ENCODE assay signal across 10 cellular contexts in the genomic region with DNA sequence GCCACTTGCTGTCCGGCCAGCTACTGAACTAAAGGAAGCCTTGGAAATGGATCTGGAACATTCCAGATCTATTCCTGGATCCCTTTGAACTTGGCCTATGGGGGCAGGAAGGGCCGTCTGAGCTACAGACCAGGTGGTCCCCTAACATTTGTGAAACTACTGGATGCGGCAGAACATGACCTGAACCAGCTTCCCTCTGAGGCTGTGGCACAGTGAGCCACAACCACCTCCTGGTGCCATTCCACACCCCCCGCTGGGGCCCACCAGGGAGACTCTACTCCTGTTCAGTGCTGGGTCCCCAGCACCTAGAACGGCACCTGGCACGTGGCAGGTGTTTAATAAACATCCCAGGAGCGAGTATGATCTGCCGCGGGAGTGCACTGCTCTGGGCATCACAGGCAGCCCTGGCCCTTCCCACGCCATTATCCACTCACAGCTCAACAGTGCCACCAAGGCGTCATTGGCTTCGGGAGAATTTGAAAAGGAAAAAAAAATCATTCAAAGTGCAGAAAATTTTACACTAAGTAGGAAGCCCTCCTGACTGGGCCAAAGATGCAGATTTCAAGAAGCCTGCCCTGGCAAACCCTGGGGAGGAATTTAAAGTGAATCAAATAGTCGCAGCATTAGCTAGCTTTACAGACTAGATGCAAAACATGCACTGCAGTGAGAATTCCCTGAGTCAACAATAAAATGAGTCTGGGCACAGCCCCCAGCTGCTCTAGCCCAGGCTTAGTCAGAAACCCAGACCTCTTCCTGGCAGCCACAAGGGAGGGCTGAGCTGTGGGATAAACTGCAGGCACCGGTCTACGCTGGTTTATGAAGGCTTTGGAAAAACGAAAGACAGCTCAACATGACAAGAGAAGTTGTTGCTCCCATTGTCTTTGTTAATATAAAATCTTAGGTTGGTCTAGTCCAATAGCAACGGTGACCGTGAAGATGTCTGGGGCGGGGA. TPM values are rescaled to one million over a fixed set of nuclear protein-coding genes. Genes with fewer than 3 reads are reported as not detected.
DNase-seq lines count a peak whose midpoint lies in the region; ATAC-seq, FAIRE-seq and TF ChIP-seq lines count a peak whose summit lies in the region.
"Had no signal": no experiment of that assay in that cellular context is flagged by ENCODE, and none has a peak within 500 bp of the region (broad histone marks: within the 10 kb centered on the region; RNA-seq: fewer than 3 reads in every experiment).

No MANE protein-coding gene starts in this region.

- H3K9me3 Mint-ChIP-seq in WTC11, result no peaks in the 10 kb centered on the region

- ATAC-seq in WTC11, result no peak
- ATAC-seq in left lobe of liver, result peak; percentile 52
- no peak for ATAC-seq in GM21717 (IDR thresholded peaks at IDR 0.05; ENCODE audit: unreplicated experiment)
- no peak for ATAC-seq in HG03280 (IDR thresholded peaks at IDR 0.05; ENCODE audit: unreplicated experiment)

- H3K27me3 Mint-ChIP-seq in WTC11 (ENCODE audit: low read depth), result no peaks in the 10 kb centered on the region

- H3K4me3 Mint-ChIP-seq in WTC11, result no peak overlapping the region

- DNase-seq in AG08395 (ENCODE audit: low spot score) (peak; percentile 72), H54 (ENCODE audit: insufficient read length, low spot score) (peak; percentile 67), WTC11 (ENCODE audit: low spot score) (no peak), left lobe of liver (ENCODE audit: low spot score) (peak; percentile 54), NCI-H146 treated with DMSO at 0.1 percent for 48 hours (lab: John Stamatoyannopoulos, UW; ENCODE audit: unreplicated experiment) (no peak), NOMO-1 (lab: John Stamatoyannopoulos, UW; ENCODE audit: unreplicated experiment in 2 of 2) (no peak)
- DNase-seq: T-helper 2 cell had no signal

- no peak for TF ChIP-seq CTCF in WTC11 (IDR thresholded peaks at IDR 0.05)

- POLR2A ChIA-PET in WTC11 (lab: Charles Lee), result no interaction called here

- no peak for FAIRE-seq in H54 (lab: Jason Lieb, UNC)

- peaks cover 53% of the 10 kb centered on the region for H3K4me1 Mint-ChIP-seq in WTC11

- 0 out of 2 replicates have a peak overlapping the region, but pooled peaks have one; percentile 43 for H3K27ac Mint-ChIP-seq in WTC11

- CTCF ChIA-PET in WTC11 (lab: Charles Lee), result interaction anchor here (1.1 to 6.3 kb wide), 5 partner anchors 14 to 311 kb away, joined by 3 to 69 read pairs (median 4); a partner anchor contains a TSS

- no peak for TF ChIP-seq POLR2A in H54 (IDR thresholded peaks at IDR 0.05; ENCODE audit: low read depth, low read length)

- H3K36me3 Mint-ChIP-seq in WTC11, result peaks cover 8% of the 10 kb centered on the region

TF ChIP-seq in WTC11, 78 proteins besides CTCF, POLR2A, EP300 and RAD21:
- TF ChIP-seq HMGA2 (CRISPR knock-in tag; IDR thresholded peaks at IDR 0.05) (no peak), ATF1 (CRISPR knock-in tag; IDR thresholded peaks at IDR 0.05) (no peak), ZNF317 (CRISPR knock-in tag; IDR thresholded peaks at IDR 0.05; ENCODE audit: borderline replicate concordance, low read depth) (no peak), ZNF263 (CRISPR knock-in tag; IDR thresholded peaks at IDR 0.05; ENCODE audit: low read depth) (no peak), TEAD4 (CRISPR knock-in tag; IDR thresholded peaks at IDR 0.05) (no peak), RORB (CRISPR knock-in tag; IDR thresholded peaks at IDR 0.05) (no peak), CBFB (CRISPR knock-in tag; IDR thresholded peaks at IDR 0.05; ENCODE audit: low read depth) (no peak), ZNF219 (CRISPR knock-in tag; IDR thresholded peaks at IDR 0.05; ENCODE audit: borderline replicate concordance) (no peak), MXD4 (CRISPR knock-in tag; IDR thresholded peaks at IDR 0.05; ENCODE audit: borderline replicate concordance) (no peak), GRHL2 (CRISPR knock-in tag; IDR thresholded peaks at IDR 0.05; ENCODE audit: insufficient replicate concordance, severe bottlenecking) (no peak), ZNF416 (CRISPR knock-in tag; IDR thresholded peaks at IDR 0.05) (no peak), ZNF423 (CRISPR knock-in tag; IDR thresholded peaks at IDR 0.05) (no peak), ZNF671 (CRISPR knock-in tag; IDR thresholded peaks at IDR 0.05) (no peak), ZNF396 (CRISPR knock-in tag; IDR thresholded peaks at IDR 0.05; ENCODE audit: borderline replicate concordance) (no peak), NFYB (CRISPR knock-in tag; conservative IDR thresholded peaks at IDR 0.05; ENCODE audit: low read depth) (no peak), KAT7 (CRISPR knock-in tag; IDR thresholded peaks at IDR 0.05; ENCODE audit: borderline replicate concordance) (no peak)
- TF ChIP-seq, protein P1, sequence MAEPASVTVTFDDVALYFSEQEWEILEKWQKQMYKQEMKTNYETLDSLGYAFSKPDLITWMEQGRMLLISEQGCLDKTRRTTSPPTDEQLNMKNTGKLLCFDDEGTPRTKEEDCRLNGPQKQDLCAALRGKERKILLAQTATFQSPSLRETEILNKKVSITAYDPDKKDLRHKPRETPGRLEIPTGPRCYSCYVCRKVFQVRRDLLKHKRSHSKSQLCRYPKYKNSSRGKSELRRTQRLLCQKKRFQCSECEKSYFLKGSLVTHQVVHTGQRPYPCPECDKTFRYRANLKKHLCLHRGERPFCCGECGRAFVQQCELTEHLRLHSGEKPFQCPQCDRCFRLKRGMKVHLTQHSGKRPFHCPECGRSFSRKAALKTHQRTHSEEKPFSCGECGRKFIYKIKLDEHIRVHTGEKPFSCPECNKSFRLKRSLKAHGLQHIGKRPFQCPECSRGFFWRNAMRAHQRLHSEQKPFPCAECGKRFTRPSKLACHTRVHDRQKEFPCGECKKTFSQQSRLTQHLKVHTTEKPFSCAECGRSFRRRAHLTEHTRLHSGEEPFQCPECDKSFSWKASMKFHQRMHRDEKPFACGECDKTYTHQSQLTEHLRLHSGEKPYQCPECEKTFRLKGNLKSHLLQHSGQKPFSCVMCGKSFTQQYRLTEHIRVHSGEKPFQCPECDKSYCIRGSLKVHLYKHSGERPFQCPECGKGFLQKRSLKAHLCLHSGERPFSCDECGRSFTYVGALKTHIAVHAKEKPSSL (CRISPR knock-in tag; conservative IDR thresholded peaks at IDR 0.05), result no peak
- TF ChIP-seq, protein P2, sequence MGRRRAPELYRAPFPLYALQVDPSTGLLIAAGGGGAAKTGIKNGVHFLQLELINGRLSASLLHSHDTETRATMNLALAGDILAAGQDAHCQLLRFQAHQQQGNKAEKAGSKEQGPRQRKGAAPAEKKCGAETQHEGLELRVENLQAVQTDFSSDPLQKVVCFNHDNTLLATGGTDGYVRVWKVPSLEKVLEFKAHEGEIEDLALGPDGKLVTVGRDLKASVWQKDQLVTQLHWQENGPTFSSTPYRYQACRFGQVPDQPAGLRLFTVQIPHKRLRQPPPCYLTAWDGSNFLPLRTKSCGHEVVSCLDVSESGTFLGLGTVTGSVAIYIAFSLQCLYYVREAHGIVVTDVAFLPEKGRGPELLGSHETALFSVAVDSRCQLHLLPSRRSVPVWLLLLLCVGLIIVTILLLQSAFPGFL (CRISPR knock-in tag; IDR thresholded peaks at IDR 0.05; ENCODE audit: borderline replicate concordance), result no peak
- TF ChIP-seq, protein P3, sequence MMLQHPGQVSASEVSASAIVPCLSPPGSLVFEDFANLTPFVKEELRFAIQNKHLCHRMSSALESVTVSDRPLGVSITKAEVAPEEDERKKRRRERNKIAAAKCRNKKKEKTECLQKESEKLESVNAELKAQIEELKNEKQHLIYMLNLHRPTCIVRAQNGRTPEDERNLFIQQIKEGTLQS (CRISPR knock-in tag; conservative IDR thresholded peaks at IDR 0.05), result no peak
- TF ChIP-seq, protein P4, sequence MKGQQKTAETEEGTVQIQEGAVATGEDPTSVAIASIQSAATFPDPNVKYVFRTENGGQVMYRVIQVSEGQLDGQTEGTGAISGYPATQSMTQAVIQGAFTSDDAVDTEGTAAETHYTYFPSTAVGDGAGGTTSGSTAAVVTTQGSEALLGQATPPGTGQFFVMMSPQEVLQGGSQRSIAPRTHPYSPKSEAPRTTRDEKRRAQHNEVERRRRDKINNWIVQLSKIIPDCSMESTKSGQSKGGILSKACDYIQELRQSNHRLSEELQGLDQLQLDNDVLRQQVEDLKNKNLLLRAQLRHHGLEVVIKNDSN (CRISPR knock-in tag; IDR thresholded peaks at IDR 0.05), result no peak
TF ChIP-seq in WTC11: peak in this region for 0.

RNA-seq across cellular contexts. Expression of a gene that starts 14.3 kb away (rescaled TPM):
- 0.25 to 0.94 TPM (median 0.41 TPM) in 3 replicates for total RNA-seq in WTC11 (2021)
- total RNA-seq in left lobe of liver, result 0.45 TPM

RNA-seq across cellular contexts. Expression of a gene that starts 35.9 kb away (rescaled TPM):
- total RNA-seq in WTC11 (2021), result 12.5 to 13.0 TPM (median 12.6 TPM) in 3 replicates
- total RNA-seq in left lobe of liver, result not detected
- total RNA-seq: thoracic aorta had no signal

Comparison
In these comparisons a context has a peak if more than half of its experiments do, and no peak if none do; other contexts are left out.
1. DNase-seq: peak in AG08395 (single experiment), H54 (single experiment) and left lobe of liver (single experiment); none in WTC11 (single experiment), NCI-H146 treated with DMSO at 0.1 percent for 48 hours (single experiment) and NOMO-1 (0 of 2).
2. RNA of a gene that starts 35.9 kb away (total RNA-seq): 12.5 to 13.0 TPM in WTC11; not detected in left lobe of liver (single experiment); every median in the first group is over 10 times any median in the second.